2 cellular contexts compared by ENCODE assay signal in genomic region chr7:110003827-110004226, GRCh38.
TF ChIP-seq lines count a peak whose summit lies in the region.

No MANE protein-coding gene starts in this region.

TF ChIP-seq in SK-N-SH, 30 proteins besides CTCF, POLR2A, EP300 and RAD21 (continued from another document):
- no peak for TF ChIP-seq ZBTB33 (IDR thresholded peaks at IDR 0.05; ENCODE audit: borderline replicate concordance, low read depth)

TF ChIP-seq in SK-N-SH treated with all-trans-retinoic acid at 6 μM for 48 hours, 23 proteins besides CTCF, POLR2A, EP300 and RAD21 (continued from another document):
- no peak for TF ChIP-seq CSRNP3 (CRISPR knock-in tag; IDR thresholded peaks at IDR 0.05)
- no peak for TF ChIP-seq TSHZ2 (CRISPR knock-in tag; IDR thresholded peaks at IDR 0.05)
- no peak for TF ChIP-seq CREB5 (CRISPR knock-in tag; IDR thresholded peaks at IDR 0.05; ENCODE audit: low read depth)
- TF ChIP-seq ZNF565 (CRISPR knock-in tag; conservative IDR thresholded peaks at IDR 0.05; ENCODE audit: low read depth): no peak
- no peak for TF ChIP-seq OSR1 (CRISPR knock-in tag; IDR thresholded peaks at IDR 0.05)
